Comparison of ENCODE assay signal across 13 cellular contexts in the genomic region with DNA sequence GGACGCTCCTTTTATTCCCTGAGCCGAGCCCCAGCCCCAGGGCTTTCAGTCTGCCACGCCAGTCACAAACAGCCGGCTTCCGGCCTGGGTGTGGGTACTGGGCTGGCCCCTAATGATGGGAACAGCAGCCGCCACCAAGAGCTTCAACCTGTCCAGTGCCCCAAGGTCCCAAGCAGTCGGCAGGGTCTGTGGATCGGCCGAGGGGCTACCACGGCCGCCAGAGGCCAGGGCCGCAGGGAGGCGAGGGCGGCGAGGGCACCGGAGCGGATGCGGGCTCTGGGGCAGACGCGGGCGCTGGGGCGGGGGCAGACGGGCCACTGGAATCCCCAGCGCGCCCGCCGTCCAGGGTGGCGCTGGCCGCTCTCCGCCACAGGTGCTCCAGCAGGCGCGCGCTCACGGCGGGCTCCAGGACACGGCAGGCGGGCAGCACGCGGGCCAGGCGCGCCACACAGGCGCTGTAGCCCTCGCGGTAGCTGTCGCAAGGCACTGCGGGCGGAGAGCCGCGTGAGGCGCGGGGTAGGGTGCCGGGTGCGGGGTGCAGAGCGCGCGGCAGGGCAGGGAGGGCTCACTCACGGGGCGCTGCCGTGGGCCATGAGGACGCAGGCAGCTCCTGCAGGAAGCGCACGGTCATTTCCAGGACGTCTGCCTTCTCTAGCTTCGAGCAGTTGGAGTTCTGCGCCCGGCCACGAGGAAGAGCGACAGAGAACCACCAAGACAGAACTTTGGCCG. TPM values are rescaled to one million over a fixed set of nuclear protein-coding genes. Genes with fewer than 3 reads are reported as not detected.
A peak's percentile ranks its signal among the peaks of the same experiment; 100 is the strongest.
DNase-seq lines count a peak whose midpoint lies in the region; ATAC-seq and TF ChIP-seq lines count a peak whose summit lies in the region.
"Had no signal": no experiment of that assay in that cellular context is flagged by ENCODE, and none has a peak within 500 bp of the region (broad histone marks: within the 10 kb centered on the region; RNA-seq: fewer than 3 reads in every experiment).

No MANE protein-coding gene starts in this region.

- 6% methylated on average over 21 of the region's 69 CpGs for WGBS in right lobe of liver (ENCODE audit: insufficient coverage, low coverage, low lambda C conversion rate, missing lambda C conversion rate)
- 0 to 6% methylated on average over 2 to 68 of the region's 69 CpGs for WGBS in testis, 2 donors

- H3K27me3 Mint-ChIP-seq in activated CD8-positive, alpha-beta memory T cell treated with anti-CD3 and anti-CD28 coated beads, Interleukin-2, amount 10 ng/mL, durations not matched to agents 7 days and 5 days: peaks cover 86% of the 10 kb centered on the region
- peaks cover 30% of the 10 kb centered on the region for H3K27me3 Mint-ChIP-seq in endothelial cell (ENCODE audit: unreplicated experiment)

- CTCF ChIA-PET in activated CD8-positive, alpha-beta memory T cell treated with anti-CD3 and anti-CD28 coated beads, Interleukin-2, amount 10 ng/mL, durations not matched to agents 7 days and 5 days (lab: Charles Lee): interaction anchor here (0.8 to 6.1 kb wide), 6 partner anchors 10 to 176 kb away, joined by 3 to 102 read pairs (median 6); partner anchors contain the start of gene ACOT7

- H3K4me3 Mint-ChIP-seq in activated CD8-positive, alpha-beta memory T cell treated with anti-CD3 and anti-CD28 coated beads, Interleukin-2, amount 10 ng/mL, durations not matched to agents 7 days and 5 days: no peak overlapping the region
- no peak overlapping the region for H3K4me3 Mint-ChIP-seq in endothelial cell (ENCODE audit: unreplicated experiment)

- H3K27ac Mint-ChIP-seq in activated CD8-positive, alpha-beta memory T cell treated with anti-CD3 and anti-CD28 coated beads, Interleukin-2, amount 10 ng/mL, durations not matched to agents 7 days and 5 days: no peak overlapping the region
- no peak overlapping the region for H3K27ac Mint-ChIP-seq in endothelial cell (ENCODE audit: unreplicated experiment)
- H3K27ac Mint-ChIP-seq: effector memory CD8-positive, alpha-beta T cell; T-cell had no signal

- intact Hi-C loops in breast epithelium (cut with DNase I; ENCODE audit: low total_unique reads) (no loop called here), right lobe of liver (cut with DNase I) (no loop called here), testis (cut with DNase I; ENCODE audit: low total_unique reads) (no loop called here)

- peaks cover under 1 to 13% of the 10 kb centered on the region in 2 donors for H3K4me1 ChIP-seq in breast epithelium
- H3K4me1 ChIP-seq in right lobe of liver: peaks cover 0 to 25% (median 0%) of the 10 kb centered on the region in 4 donors
- H3K4me1 ChIP-seq in testis: peaks cover 25% of the 10 kb centered on the region

- no peak for ATAC-seq in activated CD8-positive, alpha-beta memory T cell treated with anti-CD3 and anti-CD28 coated beads, Interleukin-2, amount 10 ng/mL, durations not matched to agents 7 days and 5 days
- ATAC-seq in right lobe of liver (peak; percentile 2 to 52 (median 41)), GM21825 (IDR thresholded peaks at IDR 0.05; ENCODE audit: unreplicated experiment) (no peak)

- H3K36me3 Mint-ChIP-seq in activated CD8-positive, alpha-beta memory T cell treated with anti-CD3 and anti-CD28 coated beads, Interleukin-2, amount 10 ng/mL, durations not matched to agents 7 days and 5 days: no peaks in the 10 kb centered on the region
- no peaks in the 10 kb centered on the region for H3K36me3 Mint-ChIP-seq in endothelial cell (ENCODE audit: low read depth, unreplicated experiment)
- H3K36me3 Mint-ChIP-seq: T-cell had no signal

- H3K9me3 ChIP-seq in breast epithelium: no peaks in the 10 kb centered on the region
- no peaks in the 10 kb centered on the region for H3K9me3 ChIP-seq in right lobe of liver
- H3K9me3 ChIP-seq in testis: no peaks in the 10 kb centered on the region

- DNase-seq in activated CD8-positive, alpha-beta memory T cell treated with anti-CD3 and anti-CD28 coated beads, Interleukin-2, amount 50 U/mL, for 48 hours: peak; percentile 50
- no peak for DNase-seq in activated CD8-positive, alpha-beta memory T cell treated with anti-CD3 and anti-CD28 coated beads, Interleukin-2, amount 10 ng/mL, durations not matched to agents 7 days and 5 days
- no peak for DNase-seq in breast epithelium (ENCODE audit: low spot score in 2 of 2)
- DNase-seq in right lobe of liver: no peak
- no peak for DNase-seq in testis
- DNase-seq in caudate nucleus (lab: John Stamatoyannopoulos, UW): no peak
- no peak for DNase-seq in endothelial cell (ENCODE audit: low spot score)
- DNase-seq: activated T-cell treated with anti-CD3 and anti-CD28 coated beads, Interleukin-2, amount 50 U/mL, for 1 hour; AML-193; effector memory CD8-positive, alpha-beta T cell; Karpas-422; T-cell had no signal

- H3K36me3 ChIP-seq in breast epithelium: no peaks in the 10 kb centered on the region
- no peaks in the 10 kb centered on the region for H3K36me3 ChIP-seq in right lobe of liver
- no peaks in the 10 kb centered on the region for H3K36me3 ChIP-seq in testis (ENCODE audit: low read depth, missing control alignments)

- peaks cover 15 to 72% of the 10 kb centered on the region in 2 donors for H3K27me3 ChIP-seq in breast epithelium
- H3K27me3 ChIP-seq in right lobe of liver: peaks cover 0 to 17% of the 10 kb centered on the region in 2 donors
- H3K27me3 ChIP-seq in testis: no peaks in the 10 kb centered on the region

- peaks cover 21% of the 10 kb centered on the region for H3K4me1 Mint-ChIP-seq in activated CD8-positive, alpha-beta memory T cell treated with anti-CD3 and anti-CD28 coated beads, Interleukin-2, amount 10 ng/mL, durations not matched to agents 7 days and 5 days
- no peaks in the 10 kb centered on the region for H3K4me1 Mint-ChIP-seq in endothelial cell (ENCODE audit: unreplicated experiment)

- TF ChIP-seq POLR2A in breast epithelium (IDR thresholded peaks at IDR 0.05) (no peak), right lobe of liver (IDR thresholded peaks at IDR 0.05) (no peak), testis (IDR thresholded peaks at IDR 0.05) (no peak)

- H3K4me3 ChIP-seq in breast epithelium (peak overlapping the region in 2 of 3 donors; percentile 52 to 68), right lobe of liver (peak overlapping the region in 1 of 3 donors; percentile 21), testis (peak overlapping the region; percentile 34 to 50)

- no peak for TF ChIP-seq CTCF in breast epithelium (IDR thresholded peaks at IDR 0.05)
- TF ChIP-seq CTCF in right lobe of liver (IDR thresholded peaks at IDR 0.05): no peak
- TF ChIP-seq CTCF in testis (IDR thresholded peaks at IDR 0.05): no peak
- no peak for TF ChIP-seq CTCF in endothelial cell (IDR thresholded peaks at IDR 0.05; ENCODE audit: unreplicated experiment)

- H3K27ac ChIP-seq in breast epithelium (no peak overlapping the region), right lobe of liver (no peak overlapping the region), testis (no peak overlapping the region), caudate nucleus (ENCODE audit: low read depth, low read length) (no peak overlapping the region)

- H3K9me3 Mint-ChIP-seq in activated CD8-positive, alpha-beta memory T cell treated with anti-CD3 and anti-CD28 coated beads, Interleukin-2, amount 10 ng/mL, durations not matched to agents 7 days and 5 days (ENCODE audit: low read depth): no peaks in the 10 kb centered on the region
- H3K9me3 Mint-ChIP-seq in endothelial cell (ENCODE audit: unreplicated experiment): no peaks in the 10 kb centered on the region
- H3K9me3 Mint-ChIP-seq: effector memory CD8-positive, alpha-beta T cell; T-cell had no signal

RNA-seq across cellular contexts. Expression of gene HES2, which starts 0.9 kb away (rescaled TPM):
- under 1 TPM in 1 of 2 experiments, not detected in 1; 0.52 TPM for total RNA-seq in activated CD8-positive, alpha-beta memory T cell treated with anti-CD3 and anti-CD28 coated beads, Interleukin-2, amount 10 ng/mL, durations not matched to agents 7 days and 5 days
- 1 to 10 TPM in 2 of 3 donors, not detected in 1; 3.4 to 3.6 TPM for total RNA-seq in breast epithelium
- 1 to 10 TPM in 1 of 6 experiments, under 1 TPM in 2, not detected in 3; 0.27 to 1.2 (median 0.68) TPM for total RNA-seq in right lobe of liver
- 1 to 10 TPM; 2.4 to 5.0 TPM for total RNA-seq in testis
- polyA plus RNA-seq in testis (ENCODE audit: insufficient read depth, low read depth, low replicate concordance): 2.6 TPM
- total RNA-seq in endothelial cell (ENCODE audit: unreplicated experiment): 0.10 TPM

RNA-seq across cellular contexts. Expression of gene ESPN, which starts 5.7 kb away (rescaled TPM):
- under 1 TPM; 0.32 to 0.89 TPM for total RNA-seq in activated CD8-positive, alpha-beta memory T cell treated with anti-CD3 and anti-CD28 coated beads, Interleukin-2, amount 10 ng/mL, durations not matched to agents 7 days and 5 days
- total RNA-seq in breast epithelium: 10 to 100 TPM in 2 of 3 donors, not detected in 1; 10.8 to 11.1 TPM
- 100 to 1,000 TPM in 4 of 6 experiments, 10 to 100 TPM in 2; 81.6 to 149 (median 120) TPM for total RNA-seq in right lobe of liver
- total RNA-seq in testis: 100 to 1,000 TPM; 396 to 404 TPM
- 270 TPM for polyA plus RNA-seq in testis (ENCODE audit: insufficient read depth, low read depth, low replicate concordance)
- 0.36 TPM for total RNA-seq in endothelial cell (ENCODE audit: unreplicated experiment)

RNA-seq across cellular contexts. Expression of gene ACOT7, which starts 25.3 kb away (rescaled TPM):
- total RNA-seq in activated CD8-positive, alpha-beta memory T cell treated with anti-CD3 and anti-CD28 coated beads, Interleukin-2, amount 10 ng/mL, durations not matched to agents 7 days and 5 days: 10 to 100 TPM; 81.3 to 87.0 TPM
- total RNA-seq in breast epithelium: 10 to 100 TPM in 2 of 3 donors, 1 to 10 TPM in 1; 9.4 to 12.8 (median 11.5) TPM
- 10 to 100 TPM; 10.8 to 19.7 (median 14.1) TPM for total RNA-seq in right lobe of liver
- total RNA-seq in testis: 10 to 100 TPM; 50.3 to 52.5 TPM
- polyA plus RNA-seq in testis (ENCODE audit: insufficient read depth, low read depth, low replicate concordance): 72.8 TPM
- 35.1 TPM for total RNA-seq in endothelial cell (ENCODE audit: unreplicated experiment)

RNA-seq across cellular contexts. Expression of gene TNFRSF25, which starts 47.1 kb away (rescaled TPM):
- 10 to 100 TPM; 54.3 to 71.6 TPM for total RNA-seq in activated CD8-positive, alpha-beta memory T cell treated with anti-CD3 and anti-CD28 coated beads, Interleukin-2, amount 10 ng/mL, durations not matched to agents 7 days and 5 days
- total RNA-seq in breast epithelium: 10 to 100 TPM in 2 of 3 donors, 1 to 10 TPM in 1; 3.8 to 13.1 (median 12.4) TPM
- total RNA-seq in right lobe of liver: 1 to 10 TPM; 1.1 to 3.2 (median 2.1) TPM
- 10 to 100 TPM; 13.4 to 14.0 TPM for total RNA-seq in testis
- polyA plus RNA-seq in testis (ENCODE audit: insufficient read depth, low read depth, low replicate concordance): 6.2 TPM
- total RNA-seq in endothelial cell (ENCODE audit: unreplicated experiment): 104 TPM

Comparison
In these comparisons a context has a peak if more than half of its experiments do, and no peak if none do; other contexts are left out.
1. ATAC-seq: peak in right lobe of liver (4 of 4); none in activated CD8-positive, alpha-beta memory T cell treated with anti-CD3 and anti-CD28 coated beads, Interleukin-2, amount 10 ng/mL, durations not matched to agents 7 days and 5 days (single experiment) and GM21825 (single experiment).
2. RNA of gene ESPN, which starts 5.7 kb away (total RNA-seq): 396 to 404 TPM in testis and 81.6 to 149 TPM in right lobe of liver; 10.8 to 11.1 TPM in breast epithelium, 0.32 to 0.89 TPM in activated CD8-positive, alpha-beta memory T cell treated with anti-CD3 and anti-CD28 coated beads, Interleukin-2, amount 10 ng/mL, durations not matched to agents 7 days and 5 days and 0.36 TPM in endothelial cell (single experiment); every median in the first group is over 4 times any median in the second.